ENCODE assay signal across 15 cellular contexts in genomic region chr9:91411096-91411771, GRCh38. TPM values are rescaled to one million over a fixed set of nuclear protein-coding genes. Genes with fewer than 3 reads are reported as not detected.
DNase-seq lines count a peak whose midpoint lies in the region; ATAC-seq and TF ChIP-seq lines count a peak whose summit lies in the region.
"Had no signal": no experiment of that assay in that cellular context is flagged by ENCODE, and none has a peak within 500 bp of the region (broad histone marks: within the 10 kb centered on the region; RNA-seq: fewer than 3 reads in every experiment).

No MANE protein-coding gene starts in this region.

- ATAC-seq in memory B cell (ENCODE audit: low read depth) (peak; percentile 56), HG02588 (IDR thresholded peaks at IDR 0.05; ENCODE audit: unreplicated experiment) (no peak), GM21576 (IDR thresholded peaks at IDR 0.05; ENCODE audit: unreplicated experiment) (no peak)
- ATAC-seq: K562 had no signal

- peak; percentile 41 for DNase-seq in EL
- DNase-seq in NCI-H226, result peak; percentile 66
- DNase-seq in choroid plexus epithelial cell (ENCODE audit: low read depth), result peak; percentile 46
- no peak for DNase-seq in memory B cell (ENCODE audit: low spot score in 2 of 2)
- DNase-seq in ovary, result no peak
- no peak for DNase-seq in MG63
- DNase-seq: activated CD4-positive, alpha-beta T cell treated with anti-CD3 and anti-CD28 coated beads, Interleukin-2, amount 50 U/mL, for 1 hour; activated naive CD8-positive, alpha-beta T cell treated with anti-CD3 and anti-CD28 coated beads, Interleukin-2, amount 10 ng/mL, durations not matched to agents 7 days and 5 days; CD8-positive, alpha-beta memory T cell; hippocampal formation; NCI-H2171 treated with DMSO at 0.1 percent for 48 hours; SHP77 had no signal

- H3K36me3 Mint-ChIP-seq in memory B cell, result peaks cover 17% of the 10 kb centered on the region

- no peak for TF ChIP-seq POLR2A in ovary (IDR thresholded peaks at IDR 0.05)

- no peak for TF ChIP-seq EP300 in ovary (IDR thresholded peaks at IDR 0.05)

- no peak for TF ChIP-seq CTCF in choroid plexus epithelial cell (conservative IDR thresholded peaks at IDR 0.05; ENCODE audit: low read depth, low read length)
- no peak for TF ChIP-seq CTCF in ovary (IDR thresholded peaks at IDR 0.05)

- H3K27me3 ChIP-seq in ovary (no peaks in the 10 kb centered on the region), MG63 (no peaks in the 10 kb centered on the region)

- no peak overlapping the region for H3K4me3 ChIP-seq in choroid plexus epithelial cell (ENCODE audit: low read depth, low read length)
- H3K4me3 ChIP-seq in ovary, result no peak overlapping the region
- H3K4me3 ChIP-seq in MG63, result no peak overlapping the region
- H3K4me3 ChIP-seq: K562 had no signal

- no peaks in the 10 kb centered on the region for H3K9me3 ChIP-seq in ovary
- no peaks in the 10 kb centered on the region for H3K9me3 ChIP-seq in MG63

- peaks cover 14% of the 10 kb centered on the region for H3K4me1 Mint-ChIP-seq in memory B cell

- H3K4me3 Mint-ChIP-seq in memory B cell, result peak overlapping the region; percentile 15
- H3K4me3 Mint-ChIP-seq: activated naive CD8-positive, alpha-beta T cell treated with anti-CD3 and anti-CD28 coated beads, Interleukin-2, amount 10 ng/mL, durations not matched to agents 7 days and 5 days; CD8-positive, alpha-beta memory T cell had no signal

- H3K27me3 Mint-ChIP-seq in memory B cell, result no peaks in the 10 kb centered on the region
- H3K27me3 Mint-ChIP-seq: activated naive CD8-positive, alpha-beta T cell treated with anti-CD3 and anti-CD28 coated beads, Interleukin-2, amount 10 ng/mL, durations not matched to agents 7 days and 5 days had no signal

- no peaks in the 10 kb centered on the region for H3K9me3 Mint-ChIP-seq in memory B cell
- H3K9me3 Mint-ChIP-seq: activated naive CD8-positive, alpha-beta T cell treated with anti-CD3 and anti-CD28 coated beads, Interleukin-2, amount 10 ng/mL, durations not matched to agents 7 days and 5 days; CD8-positive, alpha-beta memory T cell had no signal

- H3K27ac Mint-ChIP-seq in memory B cell, result peak overlapping the region; percentile 31
- H3K27ac Mint-ChIP-seq: activated naive CD8-positive, alpha-beta T cell treated with anti-CD3 and anti-CD28 coated beads, Interleukin-2, amount 10 ng/mL, durations not matched to agents 7 days and 5 days; CD8-positive, alpha-beta memory T cell had no signal

- intact Hi-C loops in ovary (cut with DNase I), result no loop called here

- 69 to 73% (median 72%) methylated on average over 5 of the region's 5 CpGs for WGBS in ovary, 3 donors

- H3K27ac ChIP-seq in ovary, result no peak overlapping the region

- no peaks in the 10 kb centered on the region for H3K36me3 ChIP-seq in ovary
- peaks cover 10% of the 10 kb centered on the region for H3K36me3 ChIP-seq in MG63

- H3K4me1 ChIP-seq in ovary (ENCODE audit: insufficient read depth), result peaks cover 1% of the 10 kb centered on the region

RNA-seq across cellular contexts. Expression of gene NFIL3, which starts 12.4 kb away (rescaled TPM):
- total RNA-seq in ovary, result 10 to 100 TPM; 40.2 to 87.0 (median 71.4) TPM
- polyA plus RNA-seq in ovary, result 10 to 100 TPM; 31.8 to 37.5 TPM
- 0.17 and 2.7 TPM in 2 replicates for total RNA-seq in MG63 (2014; rRNA removed; shearing (Covaris generic); ENCODE audit: low replicate concordance)

RNA-seq across cellular contexts. Expression of gene AUH, which starts 49.5 kb away (rescaled TPM):
- 10 to 100 TPM; 12.0 to 48.5 (median 23.2) TPM for total RNA-seq in ovary
- 10 to 100 TPM; 15.6 to 18.2 TPM for polyA plus RNA-seq in ovary
- 6.7 and 16.4 TPM in 2 replicates for total RNA-seq in MG63 (2014; rRNA removed; shearing (Covaris generic); ENCODE audit: low replicate concordance)

Comparison
In these comparisons a context has a peak if more than half of its experiments do, and no peak if none do; other contexts are left out.
1. DNase-seq: peak in EL (single experiment), NCI-H226 (single experiment) and choroid plexus epithelial cell (single experiment); none in memory B cell (0 of 2), ovary (0 of 5) and MG63 (single experiment).
2. RNA of gene NFIL3, which starts 12.4 kb away (total RNA-seq): 40.2 to 87.0 TPM in ovary; 0.17 to 2.7 TPM in MG63; every median in the first group is over 10 times any median in the second.